1 cellular context compared by ENCODE assay signal in genomic region chr4:85051526-85051925, GRCh38.
TF ChIP-seq lines count a peak whose summit lies in the region.

No MANE protein-coding gene starts in this region.

TF ChIP-seq in HepG2, 621 proteins besides CTCF, POLR2A, EP300 and RAD21 (continued from another document and continues in another):
- TF ChIP-seq MAX (IDR thresholded peaks at IDR 0.05) = peak; percentile 48; the same call in 1 of the 2 replicates
- peak; percentile 89 for TF ChIP-seq HNF4A (CRISPR knock-in tag; IDR thresholded peaks at IDR 0.05)
- TF ChIP-seq PAXIP1 (CRISPR knock-in tag; conservative IDR thresholded peaks at IDR 0.05) = peak; percentile 82
- TF ChIP-seq ZNF460 (CRISPR knock-in tag; IDR thresholded peaks at IDR 0.05; ENCODE audit: borderline replicate concordance) = no peak
- 0 out of 2 replicates have a peak, but pooled peaks have one; percentile 29 for TF ChIP-seq PATZ1 (CRISPR knock-in tag; IDR thresholded peaks at IDR 0.05)
- 0 out of 2 replicates have a peak, but pooled peaks have one; percentile 16 for TF ChIP-seq FOSL2 (CRISPR knock-in tag; IDR thresholded peaks at IDR 0.05)
- no peak for TF ChIP-seq HNRNPLL (IDR thresholded peaks at IDR 0.05; ENCODE audit: low read depth, low read length, poor library complexity, severe bottlenecking)
- TF ChIP-seq SOX5 (CRISPR knock-in tag; IDR thresholded peaks at IDR 0.05; ENCODE audit: borderline replicate concordance) = peak; percentile 60; the same call in 1 of the 2 replicates
- no peak for TF ChIP-seq ZSCAN21 (CRISPR knock-in tag; IDR thresholded peaks at IDR 0.05; ENCODE audit: borderline replicate concordance)
- peak; percentile 84 for TF ChIP-seq FOXA3 (CRISPR knock-in tag; IDR thresholded peaks at IDR 0.05)
- TF ChIP-seq ELF3 (CRISPR knock-in tag; IDR thresholded peaks at IDR 0.05) = peak; percentile 43; the same call in 1 of the 2 replicates
- TF ChIP-seq RXRB (CRISPR knock-in tag; IDR thresholded peaks at IDR 0.05; ENCODE audit: borderline replicate concordance) = peak; percentile 39; the same call in 1 of the 2 replicates
- TF ChIP-seq GATAD2A (CRISPR knock-in tag; IDR thresholded peaks at IDR 0.05) = peak; percentile 83
- no peak for TF ChIP-seq ZNF138 (CRISPR knock-in tag; IDR thresholded peaks at IDR 0.05; ENCODE audit: low read depth)
- TF ChIP-seq ZNF644 (CRISPR knock-in tag; IDR thresholded peaks at IDR 0.05; ENCODE audit: low read depth) = peak; percentile 93
- peak; percentile 65; the same call in 1 of the 2 replicates for TF ChIP-seq TFE3 (CRISPR knock-in tag; IDR thresholded peaks at IDR 0.05)
- TF ChIP-seq EHMT2 (IDR thresholded peaks at IDR 0.05; ENCODE audit: borderline replicate concordance, low read depth, low read length) = 0 out of 2 replicates have a peak, but pooled peaks have one; percentile 42
- TF ChIP-seq GZF1 (CRISPR knock-in tag; IDR thresholded peaks at IDR 0.05) = no peak
- 0 out of 2 replicates have a peak, but pooled peaks have one; percentile 24 for TF ChIP-seq ZNF503 (CRISPR knock-in tag; IDR thresholded peaks at IDR 0.05)
- peak; percentile 26; the same call in 1 of the 2 replicates for TF ChIP-seq CREM (IDR thresholded peaks at IDR 0.05)
- TF ChIP-seq CREM (CRISPR knock-in tag; IDR thresholded peaks at IDR 0.05) = no peak
- TF ChIP-seq ZNF691 (CRISPR knock-in tag; IDR thresholded peaks at IDR 0.05; ENCODE audit: borderline replicate concordance, low read depth) = 0 out of 2 replicates have a peak, but pooled peaks have one; percentile 44
- no peak for TF ChIP-seq SOX6 (IDR thresholded peaks at IDR 0.05)
- peak; percentile 81 for TF ChIP-seq SOX6 (CRISPR knock-in tag; IDR thresholded peaks at IDR 0.05)
- 0 out of 2 replicates have a peak, but pooled peaks have one; percentile 43 for TF ChIP-seq ZNF580 (CRISPR knock-in tag; IDR thresholded peaks at IDR 0.05; ENCODE audit: borderline replicate concordance, low read depth)
- TF ChIP-seq ZMYM4 (CRISPR knock-in tag; IDR thresholded peaks at IDR 0.05) = peak; percentile 74
- TF ChIP-seq HDAC2 (CRISPR knock-in tag; IDR thresholded peaks at IDR 0.05) = 0 out of 2 replicates have a peak, but pooled peaks have one; percentile 29
- peak; percentile 79 for TF ChIP-seq ARID5B (CRISPR knock-in tag; IDR thresholded peaks at IDR 0.05)
- TF ChIP-seq KMT2B (CRISPR knock-in tag; IDR thresholded peaks at IDR 0.05) = 0 out of 2 replicates have a peak, but pooled peaks have one; percentile 20
- peak; percentile 44; the same call in 1 of the 2 replicates for TF ChIP-seq RARA (CRISPR knock-in tag; IDR thresholded peaks at IDR 0.05)
- TF ChIP-seq FOXP1 (IDR thresholded peaks at IDR 0.05) = no peak
- peak; percentile 43; the same call in 1 of the 2 replicates for TF ChIP-seq FOXP1 (CRISPR knock-in tag; IDR thresholded peaks at IDR 0.05)
- TF ChIP-seq SALL1 (CRISPR knock-in tag; IDR thresholded peaks at IDR 0.05) = peak; percentile 70; the same call in 1 of the 2 replicates
- TF ChIP-seq SOX13 (IDR thresholded peaks at IDR 0.05) = no peak
- TF ChIP-seq SOX13 (CRISPR knock-in tag; conservative IDR thresholded peaks at IDR 0.05 in 1 of 2, IDR thresholded peaks at IDR 0.05 in 1 of 2) = peak in 1 of 2 experiments; percentile 74; a peak in 2 of 4 replicates
- no peak for TF ChIP-seq ZNF569 (CRISPR knock-in tag; IDR thresholded peaks at IDR 0.05; ENCODE audit: borderline replicate concordance)
- no peak for TF ChIP-seq ZBTB25 (CRISPR knock-in tag; IDR thresholded peaks at IDR 0.05)
- peak; percentile 68; the same call in 1 of the 2 replicates for TF ChIP-seq HMG20A (CRISPR knock-in tag; IDR thresholded peaks at IDR 0.05; ENCODE audit: borderline replicate concordance)
